1 cellular context compared by ENCODE assay signal in genomic region chr1:24915819-24916602, GRCh38.
TF ChIP-seq lines count a peak whose summit lies in the region.

No MANE protein-coding gene starts in this region.

TF ChIP-seq in GM12878, 131 proteins besides CTCF, POLR2A, EP300 and RAD21 (continued from another document):
- TF ChIP-seq CBX3 (IDR thresholded peaks at IDR 0.05; ENCODE audit: borderline replicate concordance, low read depth), result no peak
- no peak for TF ChIP-seq POU2F2 (IDR thresholded peaks at IDR 0.05; ENCODE audit: borderline replicate concordance, low read depth, low read length)
- TF ChIP-seq RUNX3 (IDR thresholded peaks at IDR 0.05; ENCODE audit: low read length), result peak; percentile 79
- TF ChIP-seq BHLHE40 (IDR thresholded peaks at IDR 0.05; ENCODE audit: borderline replicate concordance in 1 of 2, low read depth in 2 of 2, low read length in 1 of 2), result peak; percentile 46 to 59; a peak in 2 of 4 replicates
- peak; percentile 71; the same call in 1 of the 2 replicates for TF ChIP-seq TCF12 (IDR thresholded peaks at IDR 0.05; ENCODE audit: low read depth, low read length)
- no peak for TF ChIP-seq SP1 (IDR thresholded peaks at IDR 0.05; ENCODE audit: low read depth, low read length)
- TF ChIP-seq RFX5 (IDR thresholded peaks at IDR 0.05; ENCODE audit: low read depth, low read length), result no peak
- 0 out of 2 replicates have a peak, but pooled peaks have one; percentile 44 for TF ChIP-seq POLR2AphosphoS5 (IDR thresholded peaks at IDR 0.05; ENCODE audit: low read length)
- no peak for TF ChIP-seq ZSCAN29 (IDR thresholded peaks at IDR 0.05)
- TF ChIP-seq TCF3 (IDR thresholded peaks at IDR 0.05; ENCODE audit: borderline replicate concordance, insufficient read depth, low read depth, low read length), result peak; percentile 90
- TF ChIP-seq ZNF384 (IDR thresholded peaks at IDR 0.05; ENCODE audit: borderline replicate concordance, low read depth, low read length), result no peak
- TF ChIP-seq PAX5 (IDR thresholded peaks at IDR 0.05; ENCODE audit: borderline replicate concordance, low read depth, low read length), result peak; percentile 93
- no peak for TF ChIP-seq PML (IDR thresholded peaks at IDR 0.05; ENCODE audit: low read length)
- TF ChIP-seq IKZF1 (conservative IDR thresholded peaks at IDR 0.05), result peak; percentile 54; the same call in 1 of the 2 replicates
- TF ChIP-seq, protein P1, sequence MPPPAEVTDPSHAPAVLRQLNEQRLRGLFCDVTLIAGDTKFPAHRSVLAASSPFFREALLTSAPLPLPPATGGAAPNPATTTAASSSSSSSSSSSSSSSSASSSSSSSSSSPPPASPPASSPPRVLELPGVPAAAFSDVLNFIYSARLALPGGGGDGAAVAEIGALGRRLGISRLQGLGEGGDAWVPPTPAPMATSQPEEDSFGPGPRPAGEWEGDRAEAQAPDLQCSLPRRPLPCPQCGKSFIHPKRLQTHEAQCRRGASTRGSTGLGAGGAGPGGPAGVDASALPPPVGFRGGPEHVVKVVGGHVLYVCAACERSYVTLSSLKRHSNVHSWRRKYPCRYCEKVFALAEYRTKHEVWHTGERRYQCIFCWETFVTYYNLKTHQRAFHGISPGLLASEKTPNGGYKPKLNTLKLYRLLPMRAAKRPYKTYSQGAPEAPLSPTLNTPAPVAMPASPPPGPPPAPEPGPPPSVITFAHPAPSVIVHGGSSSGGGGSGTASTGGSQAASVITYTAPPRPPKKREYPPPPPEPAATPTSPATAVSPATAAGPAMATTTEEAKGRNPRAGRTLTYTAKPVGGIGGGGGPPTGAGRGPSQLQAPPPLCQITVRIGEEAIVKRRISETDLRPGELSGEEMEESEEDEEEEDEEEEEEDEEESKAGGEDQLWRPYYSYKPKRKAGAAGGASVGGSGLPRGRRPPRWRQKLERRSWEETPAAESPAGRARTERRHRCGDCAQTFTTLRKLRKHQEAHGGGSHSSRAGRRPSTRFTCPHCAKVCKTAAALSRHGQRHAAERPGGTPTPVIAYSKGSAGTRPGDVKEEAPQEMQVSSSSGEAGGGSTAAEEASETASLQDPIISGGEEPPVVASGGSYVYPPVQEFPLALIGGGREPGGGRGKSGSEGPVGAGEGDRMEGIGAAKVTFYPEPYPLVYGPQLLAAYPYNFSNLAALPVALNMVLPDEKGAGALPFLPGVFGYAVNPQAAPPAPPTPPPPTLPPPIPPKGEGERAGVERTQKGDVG (CRISPR knock-in tag; IDR thresholded peaks at IDR 0.05), result no peak
- TF ChIP-seq, protein P2, sequence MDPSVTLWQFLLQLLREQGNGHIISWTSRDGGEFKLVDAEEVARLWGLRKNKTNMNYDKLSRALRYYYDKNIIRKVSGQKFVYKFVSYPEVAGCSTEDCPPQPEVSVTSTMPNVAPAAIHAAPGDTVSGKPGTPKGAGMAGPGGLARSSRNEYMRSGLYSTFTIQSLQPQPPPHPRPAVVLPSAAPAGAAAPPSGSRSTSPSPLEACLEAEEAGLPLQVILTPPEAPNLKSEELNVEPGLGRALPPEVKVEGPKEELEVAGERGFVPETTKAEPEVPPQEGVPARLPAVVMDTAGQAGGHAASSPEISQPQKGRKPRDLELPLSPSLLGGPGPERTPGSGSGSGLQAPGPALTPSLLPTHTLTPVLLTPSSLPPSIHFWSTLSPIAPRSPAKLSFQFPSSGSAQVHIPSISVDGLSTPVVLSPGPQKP (IDR thresholded peaks at IDR 0.05; ENCODE audit: low read depth, low read length), result no peak
- TF ChIP-seq NR2F1 (conservative IDR thresholded peaks at IDR 0.05), result 0 out of 2 replicates have a peak, but pooled peaks have one; percentile 28
- TF ChIP-seq WRNIP1 (IDR thresholded peaks at IDR 0.05; ENCODE audit: borderline replicate concordance, low read depth, low read length), result no peak
